In the genomic region with DNA sequence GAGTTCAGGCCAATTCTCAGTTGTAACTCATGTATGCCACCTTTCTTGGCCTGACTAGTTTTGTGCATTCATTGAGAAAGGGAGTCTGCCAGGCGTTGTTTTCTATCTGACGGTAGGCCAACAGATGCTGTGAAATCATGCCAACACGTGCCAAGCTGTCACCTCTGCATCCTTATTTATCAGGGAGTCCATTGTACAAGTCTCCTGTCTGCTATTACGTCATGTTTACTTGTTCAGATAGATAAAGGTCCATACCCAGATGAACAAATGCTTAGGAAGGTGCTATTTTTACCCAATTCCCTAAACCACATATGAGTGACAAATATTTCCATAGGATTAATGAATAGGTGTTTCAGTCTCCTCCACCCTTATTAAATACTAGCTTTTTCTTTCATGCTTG, we compare ENCODE assay signal across 26 cellular contexts.
"Had no signal": no experiment of that assay in that cellular context is flagged by ENCODE, and none has a peak within 500 bp of the region (broad histone marks: within the 10 kb centered on the region; RNA-seq: fewer than 3 reads in every experiment).

No MANE protein-coding gene starts in this region.

- H3K9ac ChIP-seq: KMS-11 had no signal

- H3K36me3 Mint-ChIP-seq: activated CD4-positive, alpha-beta memory T cell treated with anti-CD3 and anti-CD28 coated beads for 36 hours; activated naive CD8-positive, alpha-beta T cell; brain; IgD-negative memory B cell had no signal

- DNase-seq: activated B cell treated with CpG ODN at 0.5 μM for 24 hours; activated CD4-positive, alpha-beta memory T cell treated with anti-CD3 and anti-CD28 coated beads for 36 hours; activated CD4-positive, alpha-beta T cell treated with anti-CD3 and anti-CD28 coated beads, Interleukin-2, amount 10 ng/mL, durations not matched to agents 7 days and 5 days; activated CD8-positive, alpha-beta memory T cell treated with anti-CD3 and anti-CD28 coated beads for 24 hours; activated gamma-delta T cell; activated naive CD4-positive, alpha-beta T cell treated with anti-CD3 and anti-CD28 coated beads for 36 hours; activated T-cell treated with anti-CD3 and anti-CD28 coated beads for 4 hours; activated T-cell treated with anti-CD3 and anti-CD28 coated beads, Interleukin-2, amount 50 U/mL, for 48 hours; amygdala; MV-4-11; NCI-H1105; NCI-H1436 treated with DMSO at 0.1 percent for 48 hours; NCI-H1930; NCI-H82; SIG-M5; T-helper 17 cell; T-helper 9 cell had no signal

- H3K4me3 Mint-ChIP-seq: activated B cell treated with CpG ODN at 0.5 μM for 24 hours; activated CD4-positive, alpha-beta memory T cell treated with anti-CD3 and anti-CD28 coated beads for 36 hours; activated CD4-positive, alpha-beta T cell treated with anti-CD3 and anti-CD28 coated beads, Interleukin-2, amount 10 ng/mL, durations not matched to agents 7 days and 5 days; activated naive CD4-positive, alpha-beta T cell treated with anti-CD3 and anti-CD28 coated beads for 36 hours; activated naive CD8-positive, alpha-beta T cell; activated T-helper 17 cell treated with anti-CD3 and anti-CD28 coated beads, Interleukin-2, amount 50 U/mL, for 72 hours; brain; central memory CD8-positive, alpha-beta T cell; IgD-negative memory B cell; T-helper 17 cell had no signal

- H3K27ac Mint-ChIP-seq: activated B cell treated with CpG ODN at 0.5 μM for 24 hours; activated CD4-positive, alpha-beta memory T cell treated with anti-CD3 and anti-CD28 coated beads for 36 hours; activated CD4-positive, alpha-beta T cell treated with anti-CD3 and anti-CD28 coated beads, Interleukin-2, amount 10 ng/mL, durations not matched to agents 7 days and 5 days; activated naive CD4-positive, alpha-beta T cell treated with anti-CD3 and anti-CD28 coated beads for 36 hours; activated naive CD8-positive, alpha-beta T cell; activated T-helper 17 cell treated with anti-CD3 and anti-CD28 coated beads, Interleukin-2, amount 50 U/mL, for 72 hours; IgD-negative memory B cell; T-helper 17 cell had no signal

- H3K4me2 ChIP-seq: KMS-11 had no signal

- ATAC-seq: activated T-helper 17 cell treated with anti-CD3 and anti-CD28 coated beads, Interleukin-2, amount 50 U/mL, for 72 hours; T-helper 17 cell had no signal

- H3K9me3 Mint-ChIP-seq: central memory CD8-positive, alpha-beta T cell had no signal

- H3K27ac ChIP-seq: KMS-11 had no signal

- FAIRE-seq: astrocyte, colon, RCC 7860 had no signal

- H3K27me3 Mint-ChIP-seq: activated B cell treated with CpG ODN at 0.5 μM for 24 hours; activated naive CD8-positive, alpha-beta T cell; activated T-helper 17 cell treated with anti-CD3 and anti-CD28 coated beads, Interleukin-2, amount 50 U/mL, for 72 hours; IgD-negative memory B cell; T-helper 17 cell had no signal

- H3K4me1 Mint-ChIP-seq: activated B cell treated with CpG ODN at 0.5 μM for 24 hours; activated CD4-positive, alpha-beta T cell treated with anti-CD3 and anti-CD28 coated beads, Interleukin-2, amount 10 ng/mL, durations not matched to agents 7 days and 5 days; activated T-helper 17 cell treated with anti-CD3 and anti-CD28 coated beads, Interleukin-2, amount 50 U/mL, for 72 hours; brain; central memory CD8-positive, alpha-beta T cell; IgD-negative memory B cell; T-helper 17 cell had no signal
